ENCODE assay signal across 9 cellular contexts in genomic region chr13:91134773-91135124, GRCh38.
DNase-seq lines count a peak whose midpoint lies in the region; ATAC-seq, FAIRE-seq and TF ChIP-seq lines count a peak whose summit lies in the region.
"Had no signal": no experiment of that assay in that cellular context is flagged by ENCODE, and none has a peak within 500 bp of the region (broad histone marks: within the 10 kb centered on the region; RNA-seq: fewer than 3 reads in every experiment).

No MANE protein-coding gene starts in this region.

- H3K27me3 Mint-ChIP-seq in dendritic cell treated with granulocyte-macrophage colony-stimulating factor and Interleukin-4, amounts not matched to agents 40 ng/mL and 50 ng/mL, for 4 days = no peaks in the 10 kb centered on the region
- H3K27me3 Mint-ChIP-seq in mesothelial cell of epicardium (ENCODE audit: low read depth) = no peaks in the 10 kb centered on the region

- H3K4me1 Mint-ChIP-seq in dendritic cell treated with granulocyte-macrophage colony-stimulating factor and Interleukin-4, amounts not matched to agents 40 ng/mL and 50 ng/mL, for 4 days (ENCODE audit: low read depth) = peaks cover 17% of the 10 kb centered on the region
- H3K4me1 Mint-ChIP-seq in mesothelial cell of epicardium = peaks cover 26% of the 10 kb centered on the region

- intact Hi-C loops in dendritic cell treated with granulocyte-macrophage colony-stimulating factor and Interleukin-4, amounts not matched to agents 40 ng/mL and 50 ng/mL, for 4 days (cut with micrococcal nuclease) = loop anchor here (1.0 to 5.0 kb wide), 4 partner anchors 21 to 213 kb away; partner anchors contain the start of gene MIR17HG

- no peak for FAIRE-seq in frontal cortex (lab: Jason Lieb, UNC)

- peak overlapping the region; percentile 69 for H3K27ac Mint-ChIP-seq in dendritic cell treated with granulocyte-macrophage colony-stimulating factor and Interleukin-4, amounts not matched to agents 40 ng/mL and 50 ng/mL, for 4 days
- no peak overlapping the region for H3K27ac Mint-ChIP-seq in mesothelial cell of epicardium
- H3K27ac Mint-ChIP-seq: naive thymus-derived CD4-positive, alpha-beta T cell had no signal

- H3K36me3 Mint-ChIP-seq in dendritic cell treated with granulocyte-macrophage colony-stimulating factor and Interleukin-4, amounts not matched to agents 40 ng/mL and 50 ng/mL, for 4 days (ENCODE audit: low read depth) = no peaks in the 10 kb centered on the region
- no peaks in the 10 kb centered on the region for H3K36me3 Mint-ChIP-seq in mesothelial cell of epicardium
- H3K36me3 Mint-ChIP-seq: naive thymus-derived CD4-positive, alpha-beta T cell had no signal

- peak overlapping the region; percentile 30 for H3K4me3 Mint-ChIP-seq in dendritic cell treated with granulocyte-macrophage colony-stimulating factor and Interleukin-4, amounts not matched to agents 40 ng/mL and 50 ng/mL, for 4 days
- H3K4me3 Mint-ChIP-seq in mesothelial cell of epicardium = no peak overlapping the region
- H3K4me3 Mint-ChIP-seq: naive thymus-derived CD4-positive, alpha-beta T cell had no signal

- no peak for TF ChIP-seq CTCF in mesothelial cell of epicardium (IDR thresholded peaks at IDR 0.05; ENCODE audit: unreplicated experiment)

- DNase-seq in frontal cortex (ENCODE audit: low spot score in 2 of 2) (no peak), foreskin melanocyte (no peak), mesothelial cell of epicardium (ENCODE audit: low spot score in 2 of 2, unreplicated experiment in 2 of 2) (no peak)

- H3K9me3 Mint-ChIP-seq in dendritic cell treated with granulocyte-macrophage colony-stimulating factor and Interleukin-4, amounts not matched to agents 40 ng/mL and 50 ng/mL, for 4 days = no peaks in the 10 kb centered on the region
- peaks cover 5% of the 10 kb centered on the region for H3K9me3 Mint-ChIP-seq in mesothelial cell of epicardium
- H3K9me3 Mint-ChIP-seq: naive thymus-derived CD4-positive, alpha-beta T cell had no signal

- ATAC-seq in GM18511 (IDR thresholded peaks at IDR 0.05; ENCODE audit: unreplicated experiment) (peak; percentile 31), GM21526 (IDR thresholded peaks at IDR 0.05; ENCODE audit: low FRiP score, unreplicated experiment) (peak; percentile 19), HG03432 (IDR thresholded peaks at IDR 0.05; ENCODE audit: unreplicated experiment) (peak; percentile 19), GM18858 (IDR thresholded peaks at IDR 0.05; ENCODE audit: unreplicated experiment) (no peak)
